3 cellular contexts compared by ENCODE assay signal in genomic region chr20:61890210-61890609, GRCh38.
TF ChIP-seq lines count a peak whose summit lies in the region.

No MANE protein-coding gene starts in this region.

TF ChIP-seq in HEK293, 187 proteins besides CTCF, POLR2A, EP300 and RAD21 (continues in another document):
- TF ChIP-seq, protein P1, sequence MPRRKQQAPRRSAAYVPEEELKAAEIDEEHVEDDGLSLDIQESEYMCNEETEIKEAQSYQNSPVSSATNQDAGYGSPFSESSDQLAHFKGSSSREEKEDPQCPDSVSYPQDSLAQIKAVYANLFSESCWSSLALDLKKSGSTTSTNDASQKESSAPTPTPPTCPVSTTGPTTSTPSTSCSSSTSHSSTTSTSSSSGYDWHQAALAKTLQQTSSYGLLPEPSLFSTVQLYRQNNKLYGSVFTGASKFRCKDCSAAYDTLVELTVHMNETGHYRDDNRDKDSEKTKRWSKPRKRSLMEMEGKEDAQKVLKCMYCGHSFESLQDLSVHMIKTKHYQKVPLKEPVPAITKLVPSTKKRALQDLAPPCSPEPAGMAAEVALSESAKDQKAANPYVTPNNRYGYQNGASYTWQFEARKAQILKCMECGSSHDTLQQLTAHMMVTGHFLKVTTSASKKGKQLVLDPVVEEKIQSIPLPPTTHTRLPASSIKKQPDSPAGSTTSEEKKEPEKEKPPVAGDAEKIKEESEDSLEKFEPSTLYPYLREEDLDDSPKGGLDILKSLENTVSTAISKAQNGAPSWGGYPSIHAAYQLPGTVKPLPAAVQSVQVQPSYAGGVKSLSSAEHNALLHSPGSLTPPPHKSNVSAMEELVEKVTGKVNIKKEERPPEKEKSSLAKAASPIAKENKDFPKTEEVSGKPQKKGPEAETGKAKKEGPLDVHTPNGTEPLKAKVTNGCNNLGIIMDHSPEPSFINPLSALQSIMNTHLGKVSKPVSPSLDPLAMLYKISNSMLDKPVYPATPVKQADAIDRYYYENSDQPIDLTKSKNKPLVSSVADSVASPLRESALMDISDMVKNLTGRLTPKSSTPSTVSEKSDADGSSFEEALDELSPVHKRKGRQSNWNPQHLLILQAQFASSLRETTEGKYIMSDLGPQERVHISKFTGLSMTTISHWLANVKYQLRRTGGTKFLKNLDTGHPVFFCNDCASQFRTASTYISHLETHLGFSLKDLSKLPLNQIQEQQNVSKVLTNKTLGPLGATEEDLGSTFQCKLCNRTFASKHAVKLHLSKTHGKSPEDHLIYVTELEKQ (tag by site-specific recombination; IDR thresholded peaks at IDR 0.05; ENCODE audit: borderline replicate concordance): peak; percentile 51; the same call in 1 of the 2 replicates
- TF ChIP-seq ZSCAN5A (tag by site-specific recombination; IDR thresholded peaks at IDR 0.05): no peak
- peak; percentile 28; the same call in 1 of the 2 replicates for TF ChIP-seq ZNF571 (tag by site-specific recombination; IDR thresholded peaks at IDR 0.05)
- TF ChIP-seq ZNF211 (tag by site-specific recombination; IDR thresholded peaks at IDR 0.05; ENCODE audit: low read depth): no peak
- TF ChIP-seq ZNF366 (tag by site-specific recombination; conservative IDR thresholded peaks at IDR 0.05): peak; percentile 85
- no peak for TF ChIP-seq ZNF560 (tag by site-specific recombination; IDR thresholded peaks at IDR 0.05; ENCODE audit: borderline replicate concordance)
- TF ChIP-seq ZNF664 (tag by site-specific recombination; IDR thresholded peaks at IDR 0.05): no peak
- TF ChIP-seq, protein P2, sequence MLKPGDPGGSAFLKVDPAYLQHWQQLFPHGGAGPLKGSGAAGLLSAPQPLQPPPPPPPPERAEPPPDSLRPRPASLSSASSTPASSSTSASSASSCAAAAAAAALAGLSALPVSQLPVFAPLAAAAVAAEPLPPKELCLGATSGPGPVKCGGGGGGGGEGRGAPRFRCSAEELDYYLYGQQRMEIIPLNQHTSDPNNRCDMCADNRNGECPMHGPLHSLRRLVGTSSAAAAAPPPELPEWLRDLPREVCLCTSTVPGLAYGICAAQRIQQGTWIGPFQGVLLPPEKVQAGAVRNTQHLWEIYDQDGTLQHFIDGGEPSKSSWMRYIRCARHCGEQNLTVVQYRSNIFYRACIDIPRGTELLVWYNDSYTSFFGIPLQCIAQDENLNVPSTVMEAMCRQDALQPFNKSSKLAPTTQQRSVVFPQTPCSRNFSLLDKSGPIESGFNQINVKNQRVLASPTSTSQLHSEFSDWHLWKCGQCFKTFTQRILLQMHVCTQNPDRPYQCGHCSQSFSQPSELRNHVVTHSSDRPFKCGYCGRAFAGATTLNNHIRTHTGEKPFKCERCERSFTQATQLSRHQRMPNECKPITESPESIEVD (tag by site-specific recombination; IDR thresholded peaks at IDR 0.05): no peak
- no peak for TF ChIP-seq ZNF302 (tag by site-specific recombination; IDR thresholded peaks at IDR 0.05; ENCODE audit: low read depth)
- no peak for TF ChIP-seq ZFP37 (tag by site-specific recombination; IDR thresholded peaks at IDR 0.05)
- TF ChIP-seq ZNF175 (tag by site-specific recombination; IDR thresholded peaks at IDR 0.05): no peak
- no peak for TF ChIP-seq ZNF596 (tag by site-specific recombination; IDR thresholded peaks at IDR 0.05)

TF ChIP-seq in HEK293T, 16 proteins besides CTCF, POLR2A, EP300 and RAD21 (continued from another document):
- TF ChIP-seq PKNOX1 (IDR thresholded peaks at IDR 0.05) (peak; percentile 8; the same call in 1 of the 2 replicates), FOXA1 (IDR thresholded peaks at IDR 0.05) (no peak), SUZ12 (IDR thresholded peaks at IDR 0.05) (no peak), LEF1 (IDR thresholded peaks at IDR 0.05; ENCODE audit: borderline replicate concordance) (no peak), FOXM1 (IDR thresholded peaks at IDR 0.05; ENCODE audit: borderline replicate concordance) (no peak), CTBP1 (IDR thresholded peaks at IDR 0.05; ENCODE audit: borderline replicate concordance) (peak; percentile 27; the same call in 1 of the 2 replicates)
TF ChIP-seq in HEK293T: peak in this region for 2.

TF ChIP-seq in H1, 55 proteins besides CTCF, POLR2A, EP300 and RAD21 (continued from another document):
- TF ChIP-seq, protein P3, sequence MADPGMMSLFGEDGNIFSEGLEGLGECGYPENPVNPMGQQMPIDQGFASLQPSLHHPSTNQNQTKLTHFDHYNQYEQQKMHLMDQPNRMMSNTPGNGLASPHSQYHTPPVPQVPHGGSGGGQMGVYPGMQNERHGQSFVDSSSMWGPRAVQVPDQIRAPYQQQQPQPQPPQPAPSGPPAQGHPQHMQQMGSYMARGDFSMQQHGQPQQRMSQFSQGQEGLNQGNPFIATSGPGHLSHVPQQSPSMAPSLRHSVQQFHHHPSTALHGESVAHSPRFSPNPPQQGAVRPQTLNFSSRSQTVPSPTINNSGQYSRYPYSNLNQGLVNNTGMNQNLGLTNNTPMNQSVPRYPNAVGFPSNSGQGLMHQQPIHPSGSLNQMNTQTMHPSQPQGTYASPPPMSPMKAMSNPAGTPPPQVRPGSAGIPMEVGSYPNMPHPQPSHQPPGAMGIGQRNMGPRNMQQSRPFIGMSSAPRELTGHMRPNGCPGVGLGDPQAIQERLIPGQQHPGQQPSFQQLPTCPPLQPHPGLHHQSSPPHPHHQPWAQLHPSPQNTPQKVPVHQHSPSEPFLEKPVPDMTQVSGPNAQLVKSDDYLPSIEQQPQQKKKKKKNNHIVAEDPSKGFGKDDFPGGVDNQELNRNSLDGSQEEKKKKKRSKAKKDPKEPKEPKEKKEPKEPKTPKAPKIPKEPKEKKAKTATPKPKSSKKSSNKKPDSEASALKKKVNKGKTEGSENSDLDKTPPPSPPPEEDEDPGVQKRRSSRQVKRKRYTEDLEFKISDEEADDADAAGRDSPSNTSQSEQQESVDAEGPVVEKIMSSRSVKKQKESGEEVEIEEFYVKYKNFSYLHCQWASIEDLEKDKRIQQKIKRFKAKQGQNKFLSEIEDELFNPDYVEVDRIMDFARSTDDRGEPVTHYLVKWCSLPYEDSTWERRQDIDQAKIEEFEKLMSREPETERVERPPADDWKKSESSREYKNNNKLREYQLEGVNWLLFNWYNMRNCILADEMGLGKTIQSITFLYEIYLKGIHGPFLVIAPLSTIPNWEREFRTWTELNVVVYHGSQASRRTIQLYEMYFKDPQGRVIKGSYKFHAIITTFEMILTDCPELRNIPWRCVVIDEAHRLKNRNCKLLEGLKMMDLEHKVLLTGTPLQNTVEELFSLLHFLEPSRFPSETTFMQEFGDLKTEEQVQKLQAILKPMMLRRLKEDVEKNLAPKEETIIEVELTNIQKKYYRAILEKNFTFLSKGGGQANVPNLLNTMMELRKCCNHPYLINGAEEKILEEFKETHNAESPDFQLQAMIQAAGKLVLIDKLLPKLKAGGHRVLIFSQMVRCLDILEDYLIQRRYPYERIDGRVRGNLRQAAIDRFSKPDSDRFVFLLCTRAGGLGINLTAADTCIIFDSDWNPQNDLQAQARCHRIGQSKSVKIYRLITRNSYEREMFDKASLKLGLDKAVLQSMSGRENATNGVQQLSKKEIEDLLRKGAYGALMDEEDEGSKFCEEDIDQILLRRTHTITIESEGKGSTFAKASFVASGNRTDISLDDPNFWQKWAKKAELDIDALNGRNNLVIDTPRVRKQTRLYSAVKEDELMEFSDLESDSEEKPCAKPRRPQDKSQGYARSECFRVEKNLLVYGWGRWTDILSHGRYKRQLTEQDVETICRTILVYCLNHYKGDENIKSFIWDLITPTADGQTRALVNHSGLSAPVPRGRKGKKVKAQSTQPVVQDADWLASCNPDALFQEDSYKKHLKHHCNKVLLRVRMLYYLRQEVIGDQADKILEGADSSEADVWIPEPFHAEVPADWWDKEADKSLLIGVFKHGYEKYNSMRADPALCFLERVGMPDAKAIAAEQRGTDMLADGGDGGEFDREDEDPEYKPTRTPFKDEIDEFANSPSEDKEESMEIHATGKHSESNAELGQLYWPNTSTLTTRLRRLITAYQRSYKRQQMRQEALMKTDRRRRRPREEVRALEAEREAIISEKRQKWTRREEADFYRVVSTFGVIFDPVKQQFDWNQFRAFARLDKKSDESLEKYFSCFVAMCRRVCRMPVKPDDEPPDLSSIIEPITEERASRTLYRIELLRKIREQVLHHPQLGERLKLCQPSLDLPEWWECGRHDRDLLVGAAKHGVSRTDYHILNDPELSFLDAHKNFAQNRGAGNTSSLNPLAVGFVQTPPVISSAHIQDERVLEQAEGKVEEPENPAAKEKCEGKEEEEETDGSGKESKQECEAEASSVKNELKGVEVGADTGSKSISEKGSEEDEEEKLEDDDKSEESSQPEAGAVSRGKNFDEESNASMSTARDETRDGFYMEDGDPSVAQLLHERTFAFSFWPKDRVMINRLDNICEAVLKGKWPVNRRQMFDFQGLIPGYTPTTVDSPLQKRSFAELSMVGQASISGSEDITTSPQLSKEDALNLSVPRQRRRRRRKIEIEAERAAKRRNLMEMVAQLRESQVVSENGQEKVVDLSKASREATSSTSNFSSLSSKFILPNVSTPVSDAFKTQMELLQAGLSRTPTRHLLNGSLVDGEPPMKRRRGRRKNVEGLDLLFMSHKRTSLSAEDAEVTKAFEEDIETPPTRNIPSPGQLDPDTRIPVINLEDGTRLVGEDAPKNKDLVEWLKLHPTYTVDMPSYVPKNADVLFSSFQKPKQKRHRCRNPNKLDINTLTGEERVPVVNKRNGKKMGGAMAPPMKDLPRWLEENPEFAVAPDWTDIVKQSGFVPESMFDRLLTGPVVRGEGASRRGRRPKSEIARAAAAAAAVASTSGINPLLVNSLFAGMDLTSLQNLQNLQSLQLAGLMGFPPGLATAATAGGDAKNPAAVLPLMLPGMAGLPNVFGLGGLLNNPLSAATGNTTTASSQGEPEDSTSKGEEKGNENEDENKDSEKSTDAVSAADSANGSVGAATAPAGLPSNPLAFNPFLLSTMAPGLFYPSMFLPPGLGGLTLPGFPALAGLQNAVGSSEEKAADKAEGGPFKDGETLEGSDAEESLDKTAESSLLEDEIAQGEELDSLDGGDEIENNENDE (IDR thresholded peaks at IDR 0.05; ENCODE audit: insufficient replicate concordance, low read length): no peak
- TF ChIP-seq KDM5A (IDR thresholded peaks at IDR 0.05; ENCODE audit: low read length) (no peak), CBX5 (IDR thresholded peaks at IDR 0.05; ENCODE audit: low read depth, low read length) (no peak)
